10 cellular contexts compared by ENCODE assay signal in genomic region chr5:176700239-176700847, GRCh38. TPM values are rescaled to one million over a fixed set of nuclear protein-coding genes. Genes with fewer than 3 reads are reported as not detected.
DNase-seq lines count a peak whose midpoint lies in the region; TF ChIP-seq lines count a peak whose summit lies in the region.
"Had no signal": no experiment of that assay in that cellular context is flagged by ENCODE, and none has a peak within 500 bp of the region (broad histone marks: within the 10 kb centered on the region; RNA-seq: fewer than 3 reads in every experiment).

No MANE protein-coding gene starts in this region.

- no peak overlapping the region for H3K4me3 Mint-ChIP-seq in neural progenitor cell
- H3K4me3 Mint-ChIP-seq: activated CD4-positive, alpha-beta T cell treated with anti-CD3 and anti-CD28 coated beads, Interleukin-2, amount 10 ng/mL, durations not matched to agents 24 days and 14 days had no signal

- H3K27me3 ChIP-seq in brain microvascular endothelial cell (replicated peaks), result peaks cover 39% of the 10 kb centered on the region
- no peaks in the 10 kb centered on the region for H3K27me3 ChIP-seq in neural progenitor cell

- H3K9me3 Mint-ChIP-seq in neural progenitor cell, result no peaks in the 10 kb centered on the region
- H3K9me3 Mint-ChIP-seq: activated CD4-positive, alpha-beta T cell treated with anti-CD3 and anti-CD28 coated beads, Interleukin-2, amount 10 ng/mL, durations not matched to agents 24 days and 14 days had no signal

- in situ Hi-C loops in brain microvascular endothelial cell (cut with HindIII; ENCODE audit: low pct_ligation_motif_present, low sequenced_read_pairs), result no loop called here

- no peaks in the 10 kb centered on the region for H3K36me3 ChIP-seq in brain microvascular endothelial cell (replicated peaks)
- no peaks in the 10 kb centered on the region for H3K36me3 ChIP-seq in neural progenitor cell
- H3K36me3 ChIP-seq: stomach had no signal

- no peaks in the 10 kb centered on the region for H4K20me1 ChIP-seq in neural progenitor cell (ENCODE audit: low read depth)

- peak overlapping the region; percentile 52 for H2AFZ ChIP-seq in neural progenitor cell (replicated peaks)

- no peak overlapping the region for H3K4me3 ChIP-seq in Jurkat, Clone E6-1 (ENCODE audit: low read length)
- H3K4me3 ChIP-seq in brain microvascular endothelial cell (ENCODE audit: low read depth, low read length) (no peak overlapping the region), neural progenitor cell (no peak overlapping the region)
- H3K4me3 ChIP-seq: stomach had no signal

- H3K4me1 Mint-ChIP-seq in neural progenitor cell, result peaks cover 44% of the 10 kb centered on the region
- H3K4me1 Mint-ChIP-seq: activated CD4-positive, alpha-beta T cell treated with anti-CD3 and anti-CD28 coated beads, Interleukin-2, amount 10 ng/mL, durations not matched to agents 24 days and 14 days had no signal

- H3K27ac ChIP-seq in brain microvascular endothelial cell (no peak overlapping the region), neural progenitor cell (no peak overlapping the region)
- H3K27ac ChIP-seq: stomach had no signal

- no peaks in the 10 kb centered on the region for H3K79me2 ChIP-seq in neural progenitor cell (ENCODE audit: low read depth)

- H3K27ac Mint-ChIP-seq in neural progenitor cell, result peak overlapping the region; percentile 61
- H3K27ac Mint-ChIP-seq: activated CD4-positive, alpha-beta T cell treated with anti-CD3 and anti-CD28 coated beads, Interleukin-2, amount 10 ng/mL, durations not matched to agents 24 days and 14 days had no signal

- H3K36me3 Mint-ChIP-seq in neural progenitor cell, result no peaks in the 10 kb centered on the region

- DNase-seq in NCI-H526 (lab: John Stamatoyannopoulos, UW) (peak; percentile 10 to 54), NCI-H526 treated with DMSO at 0.1 percent for 48 hours (lab: John Stamatoyannopoulos, UW) (no peak), brain microvascular endothelial cell (no peak), neural progenitor cell (ENCODE audit: low spot score) (peak; percentile 81), NCI-H1105 (lab: John Stamatoyannopoulos, UW) (no peak), KG1 (lab: John Stamatoyannopoulos, UW) (no peak)
- peak; percentile 4 for DNase-seq in Jurkat, Clone E6-1 (ENCODE audit: low read depth, low spot score)
- DNase-seq in activated effector memory CD4-positive, alpha-beta T cell treated with Interleukin-2 at 50 U/mL for 16 hours, result no peak
- DNase-seq: activated CD4-positive, alpha-beta T cell treated with anti-CD3 and anti-CD28 coated beads, Interleukin-2, amount 10 ng/mL, durations not matched to agents 24 days and 14 days; stomach had no signal

- TF ChIP-seq CTCF in brain microvascular endothelial cell (IDR thresholded peaks at IDR 0.05; ENCODE audit: low read depth, low read length, missing control alignments) (peak; percentile 56), neural progenitor cell (IDR thresholded peaks at IDR 0.05) (peak; percentile 75)

- H3K27me3 Mint-ChIP-seq in neural progenitor cell (ENCODE audit: insufficient read depth, low read depth), result peaks cover 22% of the 10 kb centered on the region

- peaks cover 25% of the 10 kb centered on the region for H3F3A ChIP-seq in neural progenitor cell (ENCODE audit: low read depth)

- peak overlapping the region; percentile 42 for H3K4me2 ChIP-seq in neural progenitor cell

- no peak overlapping the region for H3K9ac ChIP-seq in neural progenitor cell

- no peaks in the 10 kb centered on the region for H3K9me3 ChIP-seq in neural progenitor cell (ENCODE audit: low read depth)
- H3K9me3 ChIP-seq: stomach had no signal

- H3K4me1 ChIP-seq in neural progenitor cell, result peaks cover 50% of the 10 kb centered on the region
- H3K4me1 ChIP-seq: stomach had no signal

RNA-seq across cellular contexts. Expression of gene TSPAN17, which starts 53.1 kb away (rescaled TPM):
- polyA plus RNA-seq in Jurkat, Clone E6-1 (2012; ENCODE audit: insufficient read depth, insufficient read length), result 20.1 TPM
- 25.9 and 51.7 TPM in 2 replicates for total RNA-seq in neural progenitor cell (ENCODE audit: low replicate concordance)

Comparison
In these comparisons a context has a peak if more than half of its experiments do, and no peak if none do; other contexts are left out.
1. DNase-seq: peak in NCI-H526 (2 of 2), Jurkat, Clone E6-1 (single experiment) and neural progenitor cell (single experiment); none in NCI-H526 treated with DMSO at 0.1 percent for 48 hours (single experiment), brain microvascular endothelial cell (single experiment), activated effector memory CD4-positive, alpha-beta T cell treated with Interleukin-2 at 50 U/mL for 16 hours (single experiment), NCI-H1105 (single experiment) and KG1 (single experiment).